Comparison of ENCODE assay signal across 7 cellular contexts in genomic region chr11:36056160-36056751, GRCh38.
DNase-seq lines count a peak whose midpoint lies in the region; ATAC-seq and TF ChIP-seq lines count a peak whose summit lies in the region.

No MANE protein-coding gene starts in this region.

- H3K4me2 ChIP-seq in Loucy (ENCODE audit: low read depth, low read length, poor library complexity, severe bottlenecking): no peak overlapping the region
- H3K4me2 ChIP-seq in osteoblast (ENCODE audit: insufficient read depth, low read length): no peak overlapping the region

- H4K20me1 ChIP-seq in Loucy (ENCODE audit: insufficient read depth, low read length, poor library complexity, severe bottlenecking) (no peaks in the 10 kb centered on the region), osteoblast (ENCODE audit: insufficient read depth, low read length) (no peaks in the 10 kb centered on the region)

- TF ChIP-seq CTCF in GM10248 (IDR thresholded peaks at IDR 0.05; ENCODE audit: control extremely low read depth, extremely low read depth, low read depth, missing control alignments): peak; percentile 30
- peak; percentile 85 for TF ChIP-seq CTCF in Loucy (conservative IDR thresholded peaks at IDR 0.05; ENCODE audit: low read length)
- TF ChIP-seq CTCF in osteoblast (IDR thresholded peaks at IDR 0.05; ENCODE audit: extremely low read depth, low read depth, low read length): peak; percentile 63

- H3K27me3 ChIP-seq in Loucy (ENCODE audit: insufficient read depth, low read length, poor library complexity, severe bottlenecking) (no peaks in the 10 kb centered on the region), osteoblast (ENCODE audit: insufficient read depth, low read length) (no peaks in the 10 kb centered on the region)

- H3F3A ChIP-seq in Loucy (ENCODE audit: low read depth): no peaks in the 10 kb centered on the region

- H3K79me2 ChIP-seq in Loucy (ENCODE audit: insufficient read depth, low read length): no peaks in the 10 kb centered on the region
- H3K79me2 ChIP-seq in osteoblast (ENCODE audit: insufficient read depth, low read length): no peaks in the 10 kb centered on the region

- H3K9me3 ChIP-seq in Loucy (ENCODE audit: insufficient read depth, low read depth, low read length) (no peaks in the 10 kb centered on the region; the same call in 1 of the 2 replicates), osteoblast (ENCODE audit: low read depth, low read length) (no peaks in the 10 kb centered on the region)

- H3K4me3 ChIP-seq in Loucy (ENCODE audit: low read length, poor library complexity, severe bottlenecking): no peak overlapping the region
- no peak overlapping the region for H3K4me3 ChIP-seq in osteoblast (ENCODE audit: insufficient read depth, low read length)

- POLR2A ChIA-PET in GM10248 (lab: Yijun Ruan, JAX): no interaction called here

- H2AFZ ChIP-seq in Loucy (ENCODE audit: low read length) (no peak overlapping the region), osteoblast (ENCODE audit: low read length) (no peak overlapping the region)

- no peaks in the 10 kb centered on the region for H3K4me1 ChIP-seq in Loucy (ENCODE audit: insufficient read depth, low read length, poor library complexity, severe bottlenecking)
- H3K4me1 ChIP-seq in osteoblast (ENCODE audit: insufficient read depth, low read length): no peaks in the 10 kb centered on the region

- DNase-seq in GM10248 (ENCODE audit: extremely low spot score) (peak; percentile 20), cerebellar cortex (ENCODE audit: low spot score) (peak; percentile 57), osteoblast (ENCODE audit: insufficient read length, low spot score, missing footprints) (no peak), mesenteric fat pad (ENCODE audit: low spot score) (no peak)

- CTCF ChIA-PET in GM10248 (lab: Yijun Ruan, JAX): interaction anchor here (0.7 to 2.2 kb wide), 6 partner anchors 12 to 448 kb away, joined by 3 to 9 read pairs (median 4); no protein-coding TSS in a partner anchor

- no peaks in the 10 kb centered on the region for H3K36me3 ChIP-seq in Loucy (ENCODE audit: insufficient read depth, low read length)
- no peaks in the 10 kb centered on the region for H3K36me3 ChIP-seq in osteoblast (ENCODE audit: insufficient read depth, low read length)

- no peak overlapping the region for H3K9ac ChIP-seq in Loucy (ENCODE audit: low read depth, low read length, poor library complexity, severe bottlenecking)

- ATAC-seq in HG02623 (IDR thresholded peaks at IDR 0.05; ENCODE audit: unreplicated experiment) (no peak), HG03378 (IDR thresholded peaks at IDR 0.05; ENCODE audit: unreplicated experiment) (no peak)

- H3K9me2 ChIP-seq in Loucy (replicated peaks; ENCODE audit: low read depth, low read length): no peaks in the 10 kb centered on the region

- no peak overlapping the region for H3K27ac ChIP-seq in osteoblast (ENCODE audit: low read depth, low read length)

Comparison
In these comparisons a context has a peak if more than half of its experiments do, and no peak if none do; other contexts are left out.
1. DNase-seq: peak in GM10248 (single experiment) and cerebellar cortex (single experiment); none in osteoblast (single experiment) and mesenteric fat pad (single experiment).
2. CTCF ChIP-seq: peak in every context shown above with its lines; median percentile 85 in Loucy; 63 in osteoblast; 30 in GM10248.